In the genomic region with DNA sequence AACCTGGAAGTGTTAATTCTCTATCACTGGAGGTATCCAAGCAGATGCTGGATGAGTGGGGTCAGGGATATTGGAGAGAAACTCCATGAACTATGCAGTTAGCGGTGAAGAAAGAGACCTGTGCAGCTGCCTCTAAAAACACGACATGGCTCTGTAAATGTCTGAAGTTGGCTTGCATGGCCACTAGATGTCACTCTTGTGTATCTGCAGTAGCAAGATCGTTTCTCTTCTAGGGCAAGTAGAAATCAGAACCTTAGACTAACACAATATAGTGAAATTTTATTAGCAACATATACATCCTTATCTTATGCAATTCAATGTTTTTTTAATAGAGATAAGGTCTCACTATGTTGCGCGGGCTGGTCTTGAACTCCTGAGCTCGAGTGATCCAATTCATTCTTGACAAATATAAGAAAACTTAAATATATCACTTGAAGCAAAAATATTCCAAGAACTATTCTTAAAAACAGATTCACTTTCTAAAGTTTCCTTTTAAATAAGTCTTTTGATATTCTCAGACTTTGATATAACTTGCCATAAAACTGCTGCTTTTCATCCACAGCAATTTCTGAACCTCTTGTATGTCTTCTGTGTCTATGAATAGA, we compare ENCODE assay signal across 8 cellular contexts. TPM values are rescaled to one million over a fixed set of nuclear protein-coding genes. Genes with fewer than 3 reads are reported as not detected.
DNase-seq lines count a peak whose midpoint lies in the region; ATAC-seq and TF ChIP-seq lines count a peak whose summit lies in the region.

No MANE protein-coding gene starts in this region.

- ATAC-seq in HG03159 (IDR thresholded peaks at IDR 0.05; ENCODE audit: unreplicated experiment): no peak

- POLR2A ChIA-PET in MCF 10A (lab: Yijun Ruan, JAX): interaction anchor here (1.2 kb wide), 1 partner anchor 68 kb away, joined by 4 read pairs; no protein-coding TSS in a partner anchor

- TF ChIP-seq CTCF in MCF 10A (IDR thresholded peaks at IDR 0.05; ENCODE audit: unreplicated experiment): peak; percentile 83

- H3K36me3 Mint-ChIP-seq in MCF 10A (ENCODE audit: insufficient read depth, unreplicated experiment): no peaks in the 10 kb centered on the region

- H3K9me3 Mint-ChIP-seq in MCF 10A (ENCODE audit: unreplicated experiment): no peaks in the 10 kb centered on the region

- peaks cover 31% of the 10 kb centered on the region for H3K27me3 Mint-ChIP-seq in MCF 10A (ENCODE audit: insufficient read depth, unreplicated experiment)

- H3K4me3 Mint-ChIP-seq in MCF 10A (ENCODE audit: unreplicated experiment): no peak overlapping the region

- H3K4me1 Mint-ChIP-seq in MCF 10A (ENCODE audit: insufficient read depth, unreplicated experiment): peaks cover 7% of the 10 kb centered on the region

- CTCF ChIA-PET in MCF 10A (lab: Yijun Ruan, JAX): interaction anchor here (0.6 to 4.1 kb wide), 38 partner anchors 8 to 838 kb away, joined by 3 to 50 read pairs (median 4); partner anchors contain the start of genes CCIN and HRCT1

- intact Hi-C loops in MCF 10A (cut with micrococcal nuclease): loop anchor here (1.0 to 5.0 kb wide), 3 partner anchors 52 to 68 kb away; no protein-coding TSS in a partner anchor

- no peak overlapping the region for H3K27ac Mint-ChIP-seq in MCF 10A (ENCODE audit: low read depth, unreplicated experiment)

- no TSS peak for BruUV-seq in MCF 10A (replicated peaks; lab: Mats Ljungman, UMichigan)

- peak; percentile 38 for DNase-seq in activated T-cell treated with anti-CD3 and anti-CD28 coated beads for 24 hours (ENCODE audit: low read depth)
- no peak for DNase-seq in activated T-cell treated with anti-CD3 and anti-CD28 coated beads for 4 hours
- peak; percentile 51 for DNase-seq in MV-4-11 (lab: John Stamatoyannopoulos, UW)
- DNase-seq in SK-N-DZ (ENCODE audit: low spot score): peak; percentile 72
- peak; percentile 72 for DNase-seq in MCF 10A (ENCODE audit: unreplicated experiment)
- peak; percentile 75 for DNase-seq in inferior parietal cortex (ENCODE audit: extremely low spot score)
- DNase-seq in stimulated activated CD4-positive, alpha-beta T cell treated with anti-CD3 and anti-CD28 coated beads, Interleukin-15, amount 100 ng/mL, for 24 hours: peak; percentile 57

RNA-seq across cellular contexts. Expression of gene OR2S2, which starts 2.9 kb away (rescaled TPM):
- not detected in 2 replicates for polyA plus RNA-seq in SK-N-DZ (2014; cell fraction: cytosol; rRNA removed)
- not detected in 2 replicates for polyA plus RNA-seq in SK-N-DZ (2014; cell fraction: nucleus; rRNA removed)
- total RNA-seq in MCF 10A (2022): not detected in 2 replicates

RNA-seq across cellular contexts. Expression of gene SPAAR, which starts 45.8 kb away (rescaled TPM):
- not detected in 2 replicates for polyA plus RNA-seq in SK-N-DZ (2014; cell fraction: cytosol; rRNA removed)
- not detected in 2 replicates for polyA plus RNA-seq in SK-N-DZ (2014; cell fraction: nucleus; rRNA removed)
- total RNA-seq in MCF 10A (2022): 0.27 and 0.72 TPM in 2 replicates

RNA-seq across cellular contexts. Expression of gene HRCT1, which starts 49.0 kb away (rescaled TPM):
- not detected in 2 replicates for polyA plus RNA-seq in SK-N-DZ (2014; cell fraction: cytosol; rRNA removed)
- not detected in 2 replicates for polyA plus RNA-seq in SK-N-DZ (2014; cell fraction: nucleus; rRNA removed)
- 4.4 and 6.0 TPM in 2 replicates for total RNA-seq in MCF 10A (2022)
